8 cellular contexts compared by ENCODE assay signal in the genomic region with DNA sequence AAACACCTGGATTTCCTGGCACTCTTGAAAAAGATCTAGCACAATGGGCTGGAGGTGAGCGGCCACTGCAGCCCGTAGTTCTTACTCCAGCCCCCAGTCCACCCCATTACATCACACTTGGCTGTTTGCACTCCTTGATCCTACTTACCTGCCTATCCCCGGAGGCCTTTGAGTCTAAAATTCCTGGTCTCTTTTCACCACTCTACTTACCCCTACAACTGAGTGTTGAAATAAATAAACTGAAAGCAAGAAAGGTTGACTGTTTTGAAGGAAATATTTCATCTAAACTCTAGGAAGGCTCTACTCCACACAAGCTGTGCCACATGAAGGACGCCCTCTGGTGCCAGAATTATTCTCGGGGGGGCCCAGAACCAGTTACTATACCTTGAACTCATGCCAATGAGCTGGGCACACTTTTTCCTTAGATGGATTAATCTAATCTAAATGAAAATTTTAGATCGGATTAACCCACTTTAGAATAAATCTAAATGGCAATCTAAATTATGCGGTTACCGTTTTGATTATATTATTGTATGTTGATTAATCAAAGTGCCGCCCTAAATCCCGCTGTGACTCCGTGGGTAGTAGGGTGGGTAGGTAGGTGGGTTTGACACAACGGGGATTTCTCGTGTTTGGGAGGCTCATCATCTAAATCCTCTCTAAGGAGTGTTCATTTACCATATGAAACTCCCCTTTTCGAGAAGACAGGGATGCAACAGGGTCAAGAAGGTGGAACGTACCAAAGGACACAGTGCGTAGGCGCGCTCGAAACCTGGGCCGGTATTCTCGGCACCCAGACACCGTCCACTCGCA. TPM values are rescaled to one million over a fixed set of nuclear protein-coding genes. Genes with fewer than 3 reads are reported as not detected.
A peak's percentile ranks its signal among the peaks of the same experiment; 100 is the strongest.
DNase-seq lines count a peak whose midpoint lies in the region; ATAC-seq and TF ChIP-seq lines count a peak whose summit lies in the region.

No MANE protein-coding gene starts in this region.

- ATAC-seq in T-cell (replicated peaks in 1 of 4): peak; percentile 9 to 19 (median 12)
- no peak for ATAC-seq in left colon
- no peak for ATAC-seq in HG02623 (IDR thresholded peaks at IDR 0.05; ENCODE audit: unreplicated experiment)

- H3K4me1 Mint-ChIP-seq in T-cell: peaks cover 34 to 44% (median 41%) of the 10 kb centered on the region in 3 donors

- peak overlapping the region; percentile 93 for H3K4me2 ChIP-seq in MM.1S (ENCODE audit: low read depth, low read length)

- peak overlapping the region; percentile 95 to 99 for H3K27ac Mint-ChIP-seq in T-cell

- H3K27me3 Mint-ChIP-seq in T-cell: no peaks in the 10 kb centered on the region

- H3K79me2 ChIP-seq in MM.1S (ENCODE audit: low read length): peaks cover 30% of the 10 kb centered on the region

- H3K4me1 ChIP-seq in MM.1S (ENCODE audit: low read length): peaks cover 12% of the 10 kb centered on the region

- H4K20me1 ChIP-seq in MM.1S (ENCODE audit: insufficient read depth, low read length): peaks cover 24% of the 10 kb centered on the region

- POLR2A ChIA-PET in T-cell (lab: Charles Lee): interaction anchor here (0.6 to 4.8 kb wide), 24 partner anchors 8 to 1705 kb away, joined by 3 to 108 read pairs (median 4); a partner anchor contains a TSS

- peak overlapping the region; percentile 66; the same call in 1 of the 2 replicates for H3K9ac ChIP-seq in MM.1S (ENCODE audit: low read length)

- H3F3A ChIP-seq in MM.1S (ENCODE audit: insufficient read depth, low read length): peaks cover 50% of the 10 kb centered on the region

- H3K27me3 ChIP-seq in MM.1S (replicated peaks; ENCODE audit: insufficient read depth, low read length) (no peaks in the 10 kb centered on the region), brain microvascular endothelial cell (replicated peaks) (no peaks in the 10 kb centered on the region)

- H3K9me3 Mint-ChIP-seq in T-cell: no peaks in the 10 kb centered on the region

- H3K9me3 ChIP-seq in MM.1S (replicated peaks; ENCODE audit: insufficient read depth, low read length): no peaks in the 10 kb centered on the region

- peak; percentile 64 for DNase-seq in NCI-H2107 treated with DMSO at 0.1 percent for 48 hours (lab: John Stamatoyannopoulos, UW; ENCODE audit: unreplicated experiment)
- no peak for DNase-seq in NCI-H2107 (lab: John Stamatoyannopoulos, UW)
- DNase-seq in MM.1S: peak; percentile 59
- peak in 33 of 34 experiments; percentile 33 to 73 (median 56) for DNase-seq in T-cell
- no peak for DNase-seq in brain microvascular endothelial cell
- peak; percentile 73 to 74 for DNase-seq in left colon
- DNase-seq in stimulated activated CD8-positive, alpha-beta memory T cell treated with anti-CD3 and anti-CD28 coated beads, Interleukin-15, amount 100 ng/mL, for 1 hour (ENCODE audit: low read depth): peak; percentile 49

- peaks cover 33% of the 10 kb centered on the region for H3K36me3 Mint-ChIP-seq in T-cell

- H3K9me2 ChIP-seq in MM.1S (replicated peaks; ENCODE audit: insufficient read depth, low read length): no peaks in the 10 kb centered on the region

- H2AFZ ChIP-seq in MM.1S (ENCODE audit: low read length): peak overlapping the region; percentile 87

- peak overlapping the region; percentile 67 for H3K4me3 ChIP-seq in MM.1S (ENCODE audit: low read length)
- peak overlapping the region; percentile 74 for H3K4me3 ChIP-seq in brain microvascular endothelial cell (ENCODE audit: low read depth, low read length)

- TF ChIP-seq CTCF in MM.1S (IDR thresholded peaks at IDR 0.05; ENCODE audit: low read length) (peak; percentile 63), brain microvascular endothelial cell (IDR thresholded peaks at IDR 0.05; ENCODE audit: low read depth, low read length, missing control alignments) (peak; percentile 48)

- in situ Hi-C loops in brain microvascular endothelial cell (cut with HindIII; ENCODE audit: low pct_ligation_motif_present, low sequenced_read_pairs): no loop called here

- H3K4me3 Mint-ChIP-seq in T-cell: peak overlapping the region; percentile 94 to 97 (median 95)

- H3K36me3 ChIP-seq in MM.1S (replicated peaks; ENCODE audit: insufficient read depth, low read length): peaks cover 37% of the 10 kb centered on the region
- H3K36me3 ChIP-seq in brain microvascular endothelial cell (replicated peaks): peaks cover 40% of the 10 kb centered on the region

- H3K27ac ChIP-seq in MM.1S (ENCODE audit: low read length) (peak overlapping the region; percentile 79), brain microvascular endothelial cell (peak overlapping the region; percentile 45)

- CTCF ChIA-PET in T-cell (lab: Charles Lee): interaction anchor here (0.6 to 5.4 kb wide), 12 partner anchors 8 to 1361 kb away, joined by 3 to 60 read pairs (median 4); a partner anchor contains a TSS

- intact Hi-C loops in left colon (cut with DNase I, micrococcal nuclease): no loop called here

RNA-seq across cellular contexts. Expression of a gene that starts 0.7 kb away (rescaled TPM):
- total RNA-seq in T-cell: 1,000 to 10,000 TPM in 2 of 5 donors, 100 to 1,000 TPM in 3; 962 to 2,431 (median 988) TPM
- 100 to 1,000 TPM; 596 to 603 TPM for total RNA-seq in left colon

RNA-seq across cellular contexts. Expression of a gene that starts 24.1 kb away (rescaled TPM):
- not detected for total RNA-seq in T-cell
- total RNA-seq in left colon: not detected

RNA-seq across cellular contexts. Expression of a gene that starts 46.4 kb away (rescaled TPM):
- total RNA-seq in T-cell: under 1 TPM in 3 of 5 donors, not detected in 2; 0.49 to 0.63 (median 0.53) TPM
- under 1 TPM; 0.42 to 0.73 TPM for total RNA-seq in left colon

Comparison
In these comparisons a context has a peak if more than half of its experiments do, and no peak if none do; other contexts are left out.
1. DNase-seq: peak in NCI-H2107 treated with DMSO at 0.1 percent for 48 hours (single experiment), MM.1S (single experiment), T-cell (33 of 34), left colon (2 of 2) and stimulated activated CD8-positive, alpha-beta memory T cell treated with anti-CD3 and anti-CD28 coated beads, Interleukin-15, amount 100 ng/mL, for 1 hour (single experiment); none in NCI-H2107 (single experiment) and brain microvascular endothelial cell (single experiment).
2. ATAC-seq: peak in T-cell (4 of 4); none in left colon (single experiment) and HG02623 (single experiment).